ENCODE assay signal across 2 cellular contexts in genomic region chr5:771087-771870, GRCh38. TPM values are rescaled to one million over a fixed set of nuclear protein-coding genes. Genes with fewer than 3 reads are reported as not detected.
"Had no signal": no experiment of that assay in that cellular context is flagged by ENCODE, and none has a peak within 500 bp of the region (broad histone marks: within the 10 kb centered on the region; RNA-seq: fewer than 3 reads in every experiment).

No MANE protein-coding gene starts in this region.

RNA-seq across cellular contexts. Expression of gene ZDHHC11B, which starts 13.2 kb away (rescaled TPM):
- total RNA-seq: activated naive CD8-positive, alpha-beta T cell treated with anti-CD3 and anti-CD28 coated beads for 36 hours; activated T-helper 1 cell treated with anti-CD3 and anti-CD28 coated beads, Interleukin-12 subunit alpha, Interleukin-12 subunit beta, Interleukin-2, Interleukin-4 antibody, amounts not matched to agents 30 ng/mL and 10 ng/mL and 1 ng/mL, durations not matched to agents 14 hours and 24 hours and 36 hours had no signal
